Comparison of ENCODE assay signal across 3 cellular contexts in the genomic region with DNA sequence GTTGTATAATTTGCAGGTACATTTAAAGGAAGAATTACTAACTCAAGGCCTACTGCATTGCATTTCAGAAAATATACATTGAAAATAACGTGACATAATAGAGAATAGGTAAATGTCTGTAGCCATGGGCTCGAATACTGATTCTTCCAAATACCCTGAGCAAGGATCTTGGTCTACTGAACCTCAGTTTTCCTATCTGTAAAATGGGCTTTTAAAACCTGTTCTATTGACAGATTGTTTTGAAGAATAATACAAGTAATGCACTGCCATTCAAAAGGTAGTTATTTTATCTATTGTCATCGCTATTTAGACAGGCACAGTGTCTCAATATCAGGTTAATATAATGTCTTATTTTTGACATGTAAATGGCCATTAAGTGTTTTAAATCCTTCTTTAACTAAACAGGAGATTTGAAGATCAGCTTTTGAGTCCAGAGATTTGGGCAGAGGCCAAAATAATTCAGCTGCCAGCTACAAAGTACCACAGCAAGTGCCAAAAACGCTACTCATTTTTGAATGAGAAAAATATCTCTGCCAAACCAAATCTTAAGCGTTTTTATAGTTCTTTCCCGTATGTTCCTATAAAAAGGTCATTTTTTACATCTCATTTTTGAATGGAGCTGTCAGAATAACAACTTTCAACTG.
TF ChIP-seq lines count a peak whose summit lies in the region.

No MANE protein-coding gene starts in this region.

TF ChIP-seq in K562, 482 proteins besides CTCF, POLR2A, EP300 and RAD21:
- no peak for TF ChIP-seq TCF7L2 (IDR thresholded peaks at IDR 0.05; ENCODE audit: low read depth, low read length)
- peak; percentile 75; the same call in 1 of the 2 replicates for TF ChIP-seq BCOR (IDR thresholded peaks at IDR 0.05)
- 0 out of 2 replicates have a peak, but pooled peaks have one; percentile 18 for TF ChIP-seq ADNP (tag; IDR thresholded peaks at IDR 0.05)
- TF ChIP-seq RBM25 (IDR thresholded peaks at IDR 0.05; ENCODE audit: low read depth, low read length, severe bottlenecking), result peak; percentile 98
TF ChIP-seq in K562: peak in this region for 3.

TF ChIP-seq in HEK293T, 16 proteins besides CTCF, POLR2A, EP300 and RAD21:
- TF ChIP-seq CTBP1 (IDR thresholded peaks at IDR 0.05; ENCODE audit: borderline replicate concordance) (no peak), LEF1 (IDR thresholded peaks at IDR 0.05; ENCODE audit: borderline replicate concordance) (no peak)

TF ChIP-seq in GM23338, 12 proteins besides CTCF, POLR2A, EP300 and RAD21:
- TF ChIP-seq EZH2 (IDR thresholded peaks at IDR 0.05; ENCODE audit: low read depth, unreplicated experiment) (no peak), EZH2phosphoT487 (IDR thresholded peaks at IDR 0.05; ENCODE audit: unreplicated experiment) (no peak), JUNB (IDR thresholded peaks at IDR 0.05; ENCODE audit: unreplicated experiment) (no peak), NANOG (IDR thresholded peaks at IDR 0.05; ENCODE audit: borderline replicate concordance) (no peak), ZNF114 (CRISPR knock-in tag; IDR thresholded peaks at IDR 0.05) (no peak), CREB1 (CRISPR knock-in tag; IDR thresholded peaks at IDR 0.05; ENCODE audit: low read depth) (no peak), ZNF331 (CRISPR knock-in tag; IDR thresholded peaks at IDR 0.05; ENCODE audit: low read depth) (no peak), POLR2AphosphoS5 (IDR thresholded peaks at IDR 0.05; ENCODE audit: low read depth) (no peak), STAT1 (IDR thresholded peaks at IDR 0.05; ENCODE audit: unreplicated experiment) (no peak), REST (IDR thresholded peaks at IDR 0.05; ENCODE audit: unreplicated experiment) (no peak)
- TF ChIP-seq, protein P1, sequence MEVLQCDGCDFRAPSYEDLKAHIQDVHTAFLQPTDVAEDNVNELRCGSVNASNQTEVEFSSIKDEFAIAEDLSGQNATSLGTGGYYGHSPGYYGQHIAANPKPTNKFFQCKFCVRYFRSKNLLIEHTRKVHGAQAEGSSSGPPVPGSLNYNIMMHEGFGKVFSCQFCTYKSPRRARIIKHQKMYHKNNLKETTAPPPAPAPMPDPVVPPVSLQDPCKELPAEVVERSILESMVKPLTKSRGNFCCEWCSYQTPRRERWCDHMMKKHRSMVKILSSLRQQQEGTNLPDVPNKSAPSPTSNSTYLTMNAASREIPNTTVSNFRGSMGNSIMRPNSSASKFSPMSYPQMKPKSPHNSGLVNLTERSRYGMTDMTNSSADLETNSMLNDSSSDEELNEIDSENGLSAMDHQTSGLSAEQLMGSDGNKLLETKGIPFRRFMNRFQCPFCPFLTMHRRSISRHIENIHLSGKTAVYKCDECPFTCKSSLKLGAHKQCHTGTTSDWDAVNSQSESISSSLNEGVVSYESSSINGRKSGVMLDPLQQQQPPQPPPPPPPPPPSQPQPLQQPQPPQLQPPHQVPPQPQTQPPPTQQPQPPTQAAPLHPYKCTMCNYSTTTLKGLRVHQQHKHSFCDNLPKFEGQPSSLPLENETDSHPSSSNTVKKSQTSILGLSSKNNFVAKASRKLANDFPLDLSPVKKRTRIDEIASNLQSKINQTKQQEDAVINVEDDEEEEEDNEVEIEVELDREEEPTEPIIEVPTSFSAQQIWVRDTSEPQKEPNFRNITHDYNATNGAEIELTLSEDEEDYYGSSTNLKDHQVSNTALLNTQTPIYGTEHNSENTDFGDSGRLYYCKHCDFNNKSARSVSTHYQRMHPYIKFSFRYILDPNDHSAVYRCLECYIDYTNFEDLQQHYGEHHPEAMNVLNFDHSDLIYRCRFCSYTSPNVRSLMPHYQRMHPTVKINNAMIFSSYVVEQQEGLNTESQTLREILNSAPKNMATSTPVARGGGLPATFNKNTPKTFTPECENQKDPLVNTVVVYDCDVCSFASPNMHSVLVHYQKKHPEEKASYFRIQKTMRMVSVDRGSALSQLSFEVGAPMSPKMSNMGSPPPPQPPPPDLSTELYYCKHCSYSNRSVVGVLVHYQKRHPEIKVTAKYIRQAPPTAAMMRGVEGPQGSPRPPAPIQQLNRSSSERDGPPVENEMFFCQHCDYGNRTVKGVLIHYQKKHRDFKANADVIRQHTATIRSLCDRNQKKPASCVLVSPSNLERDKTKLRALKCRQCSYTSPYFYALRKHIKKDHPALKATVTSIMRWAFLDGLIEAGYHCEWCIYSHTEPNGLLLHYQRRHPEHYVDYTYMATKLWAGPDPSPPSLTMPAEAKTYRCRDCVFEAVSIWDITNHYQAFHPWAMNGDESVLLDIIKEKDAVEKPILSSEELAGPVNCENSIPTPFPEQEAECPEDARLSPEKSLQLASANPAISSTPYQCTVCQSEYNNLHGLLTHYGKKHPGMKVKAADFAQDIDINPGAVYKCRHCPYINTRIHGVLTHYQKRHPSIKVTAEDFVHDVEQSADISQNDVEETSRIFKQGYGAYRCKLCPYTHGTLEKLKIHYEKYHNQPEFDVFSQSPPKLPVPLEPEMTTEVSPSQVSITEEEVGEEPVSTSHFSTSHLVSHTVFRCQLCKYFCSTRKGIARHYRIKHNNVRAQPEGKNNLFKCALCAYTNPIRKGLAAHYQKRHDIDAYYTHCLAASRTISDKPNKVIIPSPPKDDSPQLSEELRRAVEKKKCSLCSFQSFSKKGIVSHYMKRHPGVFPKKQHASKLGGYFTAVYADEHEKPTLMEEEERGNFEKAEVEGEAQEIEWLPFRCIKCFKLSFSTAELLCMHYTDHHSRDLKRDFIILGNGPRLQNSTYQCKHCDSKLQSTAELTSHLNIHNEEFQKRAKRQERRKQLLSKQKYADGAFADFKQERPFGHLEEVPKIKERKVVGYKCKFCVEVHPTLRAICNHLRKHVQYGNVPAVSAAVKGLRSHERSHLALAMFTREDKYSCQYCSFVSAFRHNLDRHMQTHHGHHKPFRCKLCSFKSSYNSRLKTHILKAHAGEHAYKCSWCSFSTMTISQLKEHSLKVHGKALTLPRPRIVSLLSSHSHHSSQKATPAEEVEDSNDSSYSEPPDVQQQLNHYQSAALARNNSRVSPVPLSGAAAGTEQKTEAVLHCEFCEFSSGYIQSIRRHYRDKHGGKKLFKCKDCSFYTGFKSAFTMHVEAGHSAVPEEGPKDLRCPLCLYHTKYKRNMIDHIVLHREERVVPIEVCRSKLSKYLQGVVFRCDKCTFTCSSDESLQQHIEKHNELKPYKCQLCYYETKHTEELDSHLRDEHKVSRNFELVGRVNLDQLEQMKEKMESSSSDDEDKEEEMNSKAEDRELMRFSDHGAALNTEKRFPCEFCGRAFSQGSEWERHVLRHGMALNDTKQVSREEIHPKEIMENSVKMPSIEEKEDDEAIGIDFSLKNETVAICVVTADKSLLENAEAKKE (CRISPR knock-in tag; IDR thresholded peaks at IDR 0.05), result no peak
- TF ChIP-seq, protein P2, sequence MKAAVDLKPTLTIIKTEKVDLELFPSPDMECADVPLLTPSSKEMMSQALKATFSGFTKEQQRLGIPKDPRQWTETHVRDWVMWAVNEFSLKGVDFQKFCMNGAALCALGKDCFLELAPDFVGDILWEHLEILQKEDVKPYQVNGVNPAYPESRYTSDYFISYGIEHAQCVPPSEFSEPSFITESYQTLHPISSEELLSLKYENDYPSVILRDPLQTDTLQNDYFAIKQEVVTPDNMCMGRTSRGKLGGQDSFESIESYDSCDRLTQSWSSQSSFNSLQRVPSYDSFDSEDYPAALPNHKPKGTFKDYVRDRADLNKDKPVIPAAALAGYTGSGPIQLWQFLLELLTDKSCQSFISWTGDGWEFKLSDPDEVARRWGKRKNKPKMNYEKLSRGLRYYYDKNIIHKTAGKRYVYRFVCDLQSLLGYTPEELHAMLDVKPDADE (IDR thresholded peaks at IDR 0.05), result no peak
